Comparison of ENCODE assay signal across 21 cellular contexts in the genomic region with DNA sequence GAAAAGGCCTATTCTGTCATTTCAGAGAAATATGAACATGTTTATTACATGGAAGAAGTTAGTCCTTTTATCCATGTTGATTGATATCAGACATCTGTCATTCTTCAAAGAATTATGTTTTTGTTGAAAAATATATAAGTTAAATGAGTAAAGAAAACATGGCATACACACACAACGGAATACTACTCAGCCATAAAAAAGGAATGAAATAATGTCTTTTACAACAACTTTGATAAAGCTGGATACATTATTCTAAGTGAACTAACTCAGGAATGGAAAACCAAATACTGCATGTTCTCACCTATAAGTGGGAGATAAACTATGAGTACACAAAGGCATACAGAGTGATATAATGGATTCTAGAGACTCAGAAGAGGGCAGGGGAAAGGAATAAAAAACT. TPM values are rescaled to one million over a fixed set of nuclear protein-coding genes. Genes with fewer than 3 reads are reported as not detected.
DNase-seq lines count a peak whose midpoint lies in the region; ATAC-seq and TF ChIP-seq lines count a peak whose summit lies in the region.
"Had no signal": no experiment of that assay in that cellular context is flagged by ENCODE, and none has a peak within 500 bp of the region (broad histone marks: within the 10 kb centered on the region; RNA-seq: fewer than 3 reads in every experiment).

No MANE protein-coding gene starts in this region.

- intact Hi-C loops in Caco-2 (cut with micrococcal nuclease; ENCODE audit: unreplicated experiment): no loop called here

- no TSS peak for BruUV-seq in Caco-2 (replicated peaks; lab: Mats Ljungman, UMichigan)

- H3K4me1 Mint-ChIP-seq in activated naive CD8-positive, alpha-beta T cell (ENCODE audit: low read depth): peaks cover 76% of the 10 kb centered on the region
- H3K4me1 Mint-ChIP-seq in activated naive CD8-positive, alpha-beta T cell treated with anti-CD3 and anti-CD28 coated beads, Interleukin-2, amount 50 U/mL, for 24 hours: peaks cover 70% of the 10 kb centered on the region
- H3K4me1 Mint-ChIP-seq in T-helper 17 cell (peaks cover 50% of the 10 kb centered on the region), osteocyte (ENCODE audit: unreplicated experiment) (peaks cover 68% of the 10 kb centered on the region), Caco-2 (ENCODE audit: low read depth, unreplicated experiment) (no peaks in the 10 kb centered on the region)

- TF ChIP-seq CTCF in HEK293 (tag by site-specific recombination; IDR thresholded peaks at IDR 0.05): no peak
- TF ChIP-seq CTCF in osteocyte (IDR thresholded peaks at IDR 0.05): no peak
- no peak for TF ChIP-seq CTCF in Caco-2 (IDR thresholded peaks at IDR 0.05; ENCODE audit: insufficient read depth in 1 of 2, low read depth in 1 of 2, low read length in 1 of 2, severe bottlenecking in 1 of 2, unreplicated experiment in 1 of 2)

- no peak for DNase-seq in activated naive CD8-positive, alpha-beta T cell treated with anti-CD3 and anti-CD28 coated beads, Interleukin-2, amount 50 U/mL, for 24 hours
- no peak for DNase-seq in T-helper 17 cell
- DNase-seq in osteocyte (ENCODE audit: extremely low spot score, unreplicated experiment): no peak
- no peak for DNase-seq in Caco-2
- DNase-seq: ACHN; DMS53; GDM1; MV-4-11; NCI-H1105 treated with DMSO at 0.1 percent for 48 hours; NCI-H2029 treated with DMSO at 0.1 percent for 48 hours; NCI-H226; NCI-H510A treated with DMSO at 0.1 percent for 48 hours; NCI-H774; NK-92 treated with Interleukin-12 subunit alpha and Interleukin-12 subunit beta, amount 100 ng/mL, for 24 hours had no signal

- H3K27ac Mint-ChIP-seq in activated naive CD8-positive, alpha-beta T cell: peak overlapping the region; percentile 67
- no peak overlapping the region for H3K27ac Mint-ChIP-seq in activated naive CD8-positive, alpha-beta T cell treated with anti-CD3 and anti-CD28 coated beads, Interleukin-2, amount 50 U/mL, for 24 hours
- H3K27ac Mint-ChIP-seq in T-helper 17 cell (peak overlapping the region; percentile 92), osteocyte (ENCODE audit: unreplicated experiment) (peak overlapping the region; percentile 77), Caco-2 (ENCODE audit: unreplicated experiment) (no peak overlapping the region)

- H3K27me3 ChIP-seq in Caco-2 (replicated peaks; ENCODE audit: control insufficient read depth, insufficient read depth, low read length): no peaks in the 10 kb centered on the region
- H3K27me3 ChIP-seq: BLaER1 treated with 17β-estradiol and CSF1 and Interleukin-3, amounts not matched to agents 10 nM and 100 nM had no signal

- peaks cover 0 to 14% of the 10 kb centered on the region in 2 experiments; a peak in 1 of 3 replicates for H3K36me3 ChIP-seq in HEK293 (ENCODE audit: control insufficient read depth in 2 of 2, insufficient read depth in 1 of 2, low read length in 2 of 2)
- H3K36me3 ChIP-seq in Caco-2 (ENCODE audit: control insufficient read depth, insufficient read depth, low read length): no peaks in the 10 kb centered on the region

- ATAC-seq in activated naive CD8-positive, alpha-beta T cell treated with anti-CD3 and anti-CD28 coated beads, Interleukin-2, amount 50 U/mL, for 24 hours: no peak
- ATAC-seq in T-helper 17 cell (no peak), HG02610 (IDR thresholded peaks at IDR 0.05; ENCODE audit: unreplicated experiment) (no peak), GM18867 (IDR thresholded peaks at IDR 0.05; ENCODE audit: unreplicated experiment) (no peak)

- H3K4me3 Mint-ChIP-seq in activated naive CD8-positive, alpha-beta T cell: no peak overlapping the region
- no peak overlapping the region for H3K4me3 Mint-ChIP-seq in activated naive CD8-positive, alpha-beta T cell treated with anti-CD3 and anti-CD28 coated beads, Interleukin-2, amount 50 U/mL, for 24 hours
- no peak overlapping the region for H3K4me3 Mint-ChIP-seq in T-helper 17 cell
- H3K4me3 Mint-ChIP-seq in osteocyte (ENCODE audit: unreplicated experiment): no peak overlapping the region
- no peak overlapping the region for H3K4me3 Mint-ChIP-seq in Caco-2 (ENCODE audit: unreplicated experiment)

- CTCF ChIA-PET in HEK293 (lab: Yijun Ruan, JAX): interaction anchor here (0.6 to 2.3 kb wide), 5 partner anchors 12 to 57 kb away, joined by 3 to 8 read pairs (median 4); a partner anchor contains a TSS
- CTCF ChIA-PET in Caco-2 (lab: Charles Lee): no interaction called here

- H3K4me1 ChIP-seq in HEK293 (ENCODE audit: control insufficient read depth, insufficient read depth, low read length) (peaks cover 16% of the 10 kb centered on the region; the same call in 1 of the 2 replicates), Caco-2 (no peaks in the 10 kb centered on the region)

- no peak overlapping the region for H3K4me3 ChIP-seq in HEK293 (ENCODE audit: low read depth, low read length)
- no peak overlapping the region for H3K4me3 ChIP-seq in Caco-2 (ENCODE audit: low read depth, low read length)
- H3K4me3 ChIP-seq: BLaER1 treated with 17β-estradiol and CSF1 and Interleukin-3, amounts not matched to agents 10 nM and 100 nM had no signal

- peaks cover 8% of the 10 kb centered on the region for H3K36me3 Mint-ChIP-seq in activated naive CD8-positive, alpha-beta T cell
- peaks cover 20% of the 10 kb centered on the region for H3K36me3 Mint-ChIP-seq in activated naive CD8-positive, alpha-beta T cell treated with anti-CD3 and anti-CD28 coated beads, Interleukin-2, amount 50 U/mL, for 24 hours (ENCODE audit: low read depth)
- peaks cover 6% of the 10 kb centered on the region for H3K36me3 Mint-ChIP-seq in T-helper 17 cell (ENCODE audit: low read depth)
- peaks cover 13% of the 10 kb centered on the region for H3K36me3 Mint-ChIP-seq in osteocyte (ENCODE audit: unreplicated experiment)
- H3K36me3 Mint-ChIP-seq in Caco-2 (ENCODE audit: insufficient read depth, unreplicated experiment): no peaks in the 10 kb centered on the region

- no peaks in the 10 kb centered on the region for H3K9me3 ChIP-seq in HEK293 (ENCODE audit: control insufficient read depth, insufficient read depth, low read depth, low read length)
- no peaks in the 10 kb centered on the region for H3K9me3 ChIP-seq in T-helper 17 cell (ENCODE audit: control insufficient read depth, low read length, poor library complexity, severe bottlenecking)
- no peaks in the 10 kb centered on the region for H3K9me3 ChIP-seq in Caco-2
- H3K9me3 ChIP-seq: BLaER1 treated with 17β-estradiol and CSF1 and Interleukin-3, amounts not matched to agents 10 nM and 100 nM had no signal

- H3K27me3 Mint-ChIP-seq in activated naive CD8-positive, alpha-beta T cell: no peaks in the 10 kb centered on the region
- no peaks in the 10 kb centered on the region for H3K27me3 Mint-ChIP-seq in activated naive CD8-positive, alpha-beta T cell treated with anti-CD3 and anti-CD28 coated beads, Interleukin-2, amount 50 U/mL, for 24 hours
- H3K27me3 Mint-ChIP-seq in T-helper 17 cell (no peaks in the 10 kb centered on the region), osteocyte (ENCODE audit: unreplicated experiment) (no peaks in the 10 kb centered on the region), Caco-2 (ENCODE audit: insufficient read depth, unreplicated experiment) (no peaks in the 10 kb centered on the region)

- H3K9me3 Mint-ChIP-seq in activated naive CD8-positive, alpha-beta T cell (ENCODE audit: low read depth): no peaks in the 10 kb centered on the region
- no peaks in the 10 kb centered on the region for H3K9me3 Mint-ChIP-seq in activated naive CD8-positive, alpha-beta T cell treated with anti-CD3 and anti-CD28 coated beads, Interleukin-2, amount 50 U/mL, for 24 hours
- H3K9me3 Mint-ChIP-seq in osteocyte (ENCODE audit: unreplicated experiment) (no peaks in the 10 kb centered on the region), Caco-2 (ENCODE audit: unreplicated experiment) (no peaks in the 10 kb centered on the region)

- no peak overlapping the region for H3K27ac ChIP-seq in HEK293 (ENCODE audit: extremely low read depth, low read depth, low read length)
- H3K27ac ChIP-seq: BLaER1 treated with 17β-estradiol and CSF1 and Interleukin-3, amounts not matched to agents 10 nM and 100 nM; KMS-11 had no signal

- POLR2A ChIA-PET in HEK293 (lab: Yijun Ruan, JAX): no interaction called here
- POLR2A ChIA-PET in Caco-2 (lab: Charles Lee): no interaction called here

TF ChIP-seq in HEK293, 187 proteins besides CTCF, POLR2A, EP300 and RAD21:
- TF ChIP-seq ZNF146 (tag by site-specific recombination; IDR thresholded peaks at IDR 0.05) (peak; percentile 95), ZNF701 (tag by site-specific recombination; IDR thresholded peaks at IDR 0.05) (no peak)
- TF ChIP-seq, protein P1, sequence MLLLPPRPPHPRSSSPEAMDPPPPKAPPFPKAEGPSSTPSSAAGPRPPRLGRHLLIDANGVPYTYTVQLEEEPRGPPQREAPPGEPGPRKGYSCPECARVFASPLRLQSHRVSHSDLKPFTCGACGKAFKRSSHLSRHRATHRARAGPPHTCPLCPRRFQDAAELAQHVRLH (tag by site-specific recombination; IDR thresholded peaks at IDR 0.05): 0 out of 2 replicates have a peak, but pooled peaks have one; percentile 10
TF ChIP-seq in HEK293: peak in this region for 2.

RNA-seq across cellular contexts. Expression of a gene that starts 9.3 kb away (rescaled TPM):
- 10 to 100 TPM; 53.3 to 60.8 TPM for total RNA-seq in T-helper 17 cell
- total RNA-seq in osteocyte: 108 and 112 TPM in 2 replicates
- total RNA-seq in Caco-2 (2022): 16.5 and 20.1 TPM in 2 replicates

RNA-seq across cellular contexts. Expression of a gene that starts 57.4 kb away (rescaled TPM):
- 1 to 10 TPM in 1 of 2 donors, under 1 TPM in 1; 0.78 to 1.2 TPM for total RNA-seq in T-helper 17 cell
- total RNA-seq in osteocyte: 1.3 and 2.5 TPM in 2 replicates
- total RNA-seq in Caco-2 (2022): not detected in 2 replicates
- total RNA-seq: HT1080 had no signal

Comparison
In these comparisons a context has a peak if more than half of its experiments do, and no peak if none do; other contexts are left out.
1. H3K27ac Mint-ChIP-seq: peak in activated naive CD8-positive, alpha-beta T cell (single experiment), T-helper 17 cell (single experiment) and osteocyte (single experiment); none in activated naive CD8-positive, alpha-beta T cell treated with anti-CD3 and anti-CD28 coated beads, Interleukin-2, amount 50 U/mL, for 24 hours (single experiment) and Caco-2 (single experiment).